Comparison of ENCODE assay signal across 1 cellular context in the genomic region with DNA sequence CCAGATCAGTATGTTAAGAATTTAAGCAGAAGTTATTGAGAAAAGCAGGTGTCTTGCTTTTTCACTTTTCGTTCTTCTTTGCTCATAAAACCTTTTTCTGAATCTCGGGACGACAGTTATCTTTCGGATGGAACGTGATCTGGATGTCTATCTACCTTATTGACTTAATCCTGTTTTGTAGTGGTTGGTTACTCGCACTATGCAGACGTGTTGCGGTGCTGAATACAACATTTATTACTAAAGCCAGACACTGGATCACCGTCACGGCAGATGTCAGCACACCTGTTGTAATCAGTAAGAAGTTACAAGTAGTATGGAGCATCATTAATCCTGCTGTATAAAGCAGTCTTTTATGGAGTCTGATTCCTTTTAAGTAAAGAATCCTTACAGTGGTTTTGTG.
TF ChIP-seq lines count a peak whose summit lies in the region.

No MANE protein-coding gene starts in this region.

TF ChIP-seq in HepG2, 621 proteins besides CTCF, POLR2A, EP300 and RAD21 (continued from another document):
- no peak for TF ChIP-seq MAFG (CRISPR knock-in tag; IDR thresholded peaks at IDR 0.05)
- no peak for TF ChIP-seq ZFP91 (CRISPR knock-in tag; IDR thresholded peaks at IDR 0.05; ENCODE audit: borderline replicate concordance)
- TF ChIP-seq, protein P1, sequence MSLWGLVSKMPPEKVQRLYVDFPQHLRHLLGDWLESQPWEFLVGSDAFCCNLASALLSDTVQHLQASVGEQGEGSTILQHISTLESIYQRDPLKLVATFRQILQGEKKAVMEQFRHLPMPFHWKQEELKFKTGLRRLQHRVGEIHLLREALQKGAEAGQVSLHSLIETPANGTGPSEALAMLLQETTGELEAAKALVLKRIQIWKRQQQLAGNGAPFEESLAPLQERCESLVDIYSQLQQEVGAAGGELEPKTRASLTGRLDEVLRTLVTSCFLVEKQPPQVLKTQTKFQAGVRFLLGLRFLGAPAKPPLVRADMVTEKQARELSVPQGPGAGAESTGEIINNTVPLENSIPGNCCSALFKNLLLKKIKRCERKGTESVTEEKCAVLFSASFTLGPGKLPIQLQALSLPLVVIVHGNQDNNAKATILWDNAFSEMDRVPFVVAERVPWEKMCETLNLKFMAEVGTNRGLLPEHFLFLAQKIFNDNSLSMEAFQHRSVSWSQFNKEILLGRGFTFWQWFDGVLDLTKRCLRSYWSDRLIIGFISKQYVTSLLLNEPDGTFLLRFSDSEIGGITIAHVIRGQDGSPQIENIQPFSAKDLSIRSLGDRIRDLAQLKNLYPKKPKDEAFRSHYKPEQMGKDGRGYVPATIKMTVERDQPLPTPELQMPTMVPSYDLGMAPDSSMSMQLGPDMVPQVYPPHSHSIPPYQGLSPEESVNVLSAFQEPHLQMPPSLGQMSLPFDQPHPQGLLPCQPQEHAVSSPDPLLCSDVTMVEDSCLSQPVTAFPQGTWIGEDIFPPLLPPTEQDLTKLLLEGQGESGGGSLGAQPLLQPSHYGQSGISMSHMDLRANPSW (CRISPR knock-in tag; IDR thresholded peaks at IDR 0.05; ENCODE audit: borderline replicate concordance) = no peak
- no peak for TF ChIP-seq POLR2AphosphoS5 (IDR thresholded peaks at IDR 0.05; ENCODE audit: low read depth, low read length)
- no peak for TF ChIP-seq XBP1 (CRISPR knock-in tag; IDR thresholded peaks at IDR 0.05)
- no peak for TF ChIP-seq ZMAT3 (CRISPR knock-in tag; conservative IDR thresholded peaks at IDR 0.05)
- 0 out of 2 replicates have a peak, but pooled peaks have one; percentile 2 for TF ChIP-seq ZNF704 (CRISPR knock-in tag; IDR thresholded peaks at IDR 0.05; ENCODE audit: borderline replicate concordance)
- TF ChIP-seq ZNF432 (CRISPR knock-in tag; IDR thresholded peaks at IDR 0.05; ENCODE audit: borderline replicate concordance) = no peak
- 0 out of 2 replicates have a peak, but pooled peaks have one; percentile 54 for TF ChIP-seq ZNF850 (CRISPR knock-in tag; conservative IDR thresholded peaks at IDR 0.05)
- TF ChIP-seq KDM4B (CRISPR knock-in tag; IDR thresholded peaks at IDR 0.05) = no peak
- TF ChIP-seq FOXA3 (CRISPR knock-in tag; IDR thresholded peaks at IDR 0.05) = 0 out of 2 replicates have a peak, but pooled peaks have one; percentile 10
- no peak for TF ChIP-seq FOXA1 (IDR thresholded peaks at IDR 0.05)
- peak; percentile 56; the same call in 1 of the 2 replicates for TF ChIP-seq FOXA1 (CRISPR knock-in tag; IDR thresholded peaks at IDR 0.05)
- no peak for TF ChIP-seq CENPX (CRISPR knock-in tag; IDR thresholded peaks at IDR 0.05)
- no peak for TF ChIP-seq FOXP4 (CRISPR knock-in tag; IDR thresholded peaks at IDR 0.05)
- TF ChIP-seq ZNF234 (CRISPR knock-in tag; conservative IDR thresholded peaks at IDR 0.05) = 0 out of 2 replicates have a peak, but pooled peaks have one; percentile 44
- no peak for TF ChIP-seq ZNF12 (CRISPR knock-in tag; IDR thresholded peaks at IDR 0.05)
- TF ChIP-seq RORA (CRISPR knock-in tag; IDR thresholded peaks at IDR 0.05) = no peak
- no peak for TF ChIP-seq ZNF224 (CRISPR knock-in tag; IDR thresholded peaks at IDR 0.05)
- TF ChIP-seq, protein P2, sequence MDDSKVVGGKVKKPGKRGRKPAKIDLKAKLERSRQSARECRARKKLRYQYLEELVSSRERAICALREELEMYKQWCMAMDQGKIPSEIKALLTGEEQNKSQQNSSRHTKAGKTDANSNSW (CRISPR knock-in tag; IDR thresholded peaks at IDR 0.05; ENCODE audit: borderline replicate concordance) = no peak
- TF ChIP-seq ELF3 (CRISPR knock-in tag; IDR thresholded peaks at IDR 0.05) = no peak
- peak; percentile 15; the same call in 1 of the 2 replicates for TF ChIP-seq RFX3 (CRISPR knock-in tag; IDR thresholded peaks at IDR 0.05)
- no peak for TF ChIP-seq POLR2AphosphoS2 (IDR thresholded peaks at IDR 0.05; ENCODE audit: low read depth, low read length)
- no peak for TF ChIP-seq ZNF547 (CRISPR knock-in tag; IDR thresholded peaks at IDR 0.05)
